8 cellular contexts compared by ENCODE assay signal in genomic region chr14:91349481-91350074, GRCh38.
DNase-seq lines count a peak whose midpoint lies in the region; ATAC-seq, FAIRE-seq and TF ChIP-seq lines count a peak whose summit lies in the region.

No MANE protein-coding gene starts in this region.

- peak overlapping the region; percentile 94 for H3K27ac Mint-ChIP-seq in CD8-positive, alpha-beta T cell

- no peaks in the 10 kb centered on the region for H3K79me2 ChIP-seq in hepatocyte

- no peak overlapping the region for H3K9ac ChIP-seq in SK-N-MC (ENCODE audit: insufficient read length)

- no peaks in the 10 kb centered on the region for H3K27me3 ChIP-seq in CD8-positive, alpha-beta T cell (ENCODE audit: insufficient read depth, low read length)
- no peaks in the 10 kb centered on the region for H3K27me3 ChIP-seq in bronchial epithelial cell (ENCODE audit: control insufficient read depth, insufficient read depth, low read length)
- no peaks in the 10 kb centered on the region for H3K27me3 ChIP-seq in hepatocyte

- no peak overlapping the region for H2AFZ ChIP-seq in hepatocyte

- peaks cover 84% of the 10 kb centered on the region for H3K4me1 ChIP-seq in CD8-positive, alpha-beta T cell (ENCODE audit: insufficient read depth, low read length)
- H3K4me1 ChIP-seq in hepatocyte (ENCODE audit: insufficient read depth) = peaks cover 10% of the 10 kb centered on the region

- peaks cover 84% of the 10 kb centered on the region for H3K4me1 Mint-ChIP-seq in CD8-positive, alpha-beta T cell (ENCODE audit: low read depth)

- H3K4me3 Mint-ChIP-seq in CD8-positive, alpha-beta T cell = peak overlapping the region; percentile 86

- no peaks in the 10 kb centered on the region for H3K36me3 ChIP-seq in CD8-positive, alpha-beta T cell (ENCODE audit: insufficient read depth, low read length)
- H3K36me3 ChIP-seq in SK-N-MC (ENCODE audit: insufficient read depth, low read length) = no peaks in the 10 kb centered on the region
- H3K36me3 ChIP-seq in bronchial epithelial cell (ENCODE audit: control insufficient read depth, insufficient read depth, low read length) = peaks cover 2% of the 10 kb centered on the region
- no peaks in the 10 kb centered on the region for H3K36me3 ChIP-seq in hepatocyte (replicated peaks; ENCODE audit: insufficient read depth, low read depth)

- no peaks in the 10 kb centered on the region for H4K20me1 ChIP-seq in hepatocyte (ENCODE audit: insufficient read depth, poor library complexity, severe bottlenecking)

- no peak overlapping the region for H3K4me3 ChIP-seq in CD8-positive, alpha-beta T cell (ENCODE audit: low read depth, low read length)
- H3K4me3 ChIP-seq in SK-N-MC (no peak overlapping the region), bronchial epithelial cell (ENCODE audit: low read depth, low read length) (no peak overlapping the region), hepatocyte (no peak overlapping the region)

- H3K9me3 Mint-ChIP-seq in CD8-positive, alpha-beta T cell = no peaks in the 10 kb centered on the region

- H3K27me3 Mint-ChIP-seq in CD8-positive, alpha-beta T cell (ENCODE audit: low read depth) = no peaks in the 10 kb centered on the region

- H3K4me2 ChIP-seq in hepatocyte = no peak overlapping the region

- POLR2A ChIA-PET in CD8-positive, alpha-beta T cell (lab: Charles Lee) = interaction anchor here (0.7 to 3.6 kb wide), 14 partner anchors 8 to 69 kb away, joined by 3 to 28 read pairs (median 6); no protein-coding TSS in a partner anchor

- intact Hi-C loops in CD8-positive, alpha-beta T cell (cut with DNase I, micrococcal nuclease) = loop anchor here (1.0 to 2.0 kb wide), 4 partner anchors 17 to 69 kb away; no protein-coding TSS in a partner anchor

- H3K9me3 ChIP-seq in CD8-positive, alpha-beta T cell (ENCODE audit: low read length) = no peaks in the 10 kb centered on the region
- H3K9me3 ChIP-seq in SK-N-MC (ENCODE audit: low read depth, low read length) = no peaks in the 10 kb centered on the region
- H3K9me3 ChIP-seq in hepatocyte (ENCODE audit: low read depth) = no peaks in the 10 kb centered on the region

- no peak for FAIRE-seq in bronchial epithelial cell (lab: Jason Lieb, UNC)

- peak overlapping the region; percentile 39 for H3K27ac ChIP-seq in CD8-positive, alpha-beta T cell (ENCODE audit: low read depth, low read length)
- H3K27ac ChIP-seq in SK-N-MC = peak overlapping the region; percentile 58; the same call in 1 of the 2 replicates
- H3K27ac ChIP-seq in hepatocyte = no peak overlapping the region

- ATAC-seq in CD8-positive, alpha-beta T cell = peak; percentile 59
- peak; percentile 51 for ATAC-seq in GM21717 (IDR thresholded peaks at IDR 0.05; ENCODE audit: unreplicated experiment)

- CTCF ChIA-PET in CD8-positive, alpha-beta T cell (lab: Charles Lee) = interaction anchor here (0.8 to 14.1 kb wide), 11 partner anchors 11 to 68 kb away, joined by 3 to 163 read pairs (median 4); partner anchors contain the start of gene CCDC88C

- 89% methylated on average over 10 of the region's 10 CpGs for WGBS in hepatocyte (ENCODE audit: low lambda C conversion rate, missing lambda C conversion rate)

- H3K36me3 Mint-ChIP-seq in CD8-positive, alpha-beta T cell = peaks cover 43% of the 10 kb centered on the region

- no peak for TF ChIP-seq CTCF in CD8-positive, alpha-beta T cell (IDR thresholded peaks at IDR 0.05)
- TF ChIP-seq CTCF in bronchial epithelial cell (IDR thresholded peaks at IDR 0.05; ENCODE audit: insufficient read depth, low read length, severe bottlenecking) = no peak
- no peak for TF ChIP-seq CTCF in hepatocyte (IDR thresholded peaks at IDR 0.05; ENCODE audit: poor library complexity)

- H3K9me2 ChIP-seq in hepatocyte (replicated peaks; ENCODE audit: insufficient read depth) = no peaks in the 10 kb centered on the region

- DNase-seq in CD8-positive, alpha-beta T cell = peak in 4 of 7 experiments; percentile 40 to 80 (median 62)
- DNase-seq in SK-N-MC (ENCODE audit: low read depth, low spot score) (no peak), bronchial epithelial cell (ENCODE audit: low read depth) (peak; percentile 52), hepatocyte (ENCODE audit: low spot score) (no peak), D341Med (ENCODE audit: low spot score) (no peak), LoVo (ENCODE audit: low spot score) (no peak)
- peak; percentile 71 to 73 for DNase-seq in stimulated activated CD8-positive, alpha-beta memory T cell treated with anti-CD3 and anti-CD28 coated beads, Interleukin-7, amount 100 ng/mL, for 4 hours (ENCODE audit: low read depth in 2 of 2)

Comparison
In these comparisons a context has a peak if more than half of its experiments do, and no peak if none do; other contexts are left out.
1. DNase-seq: peak in CD8-positive, alpha-beta T cell (4 of 7), bronchial epithelial cell (single experiment) and stimulated activated CD8-positive, alpha-beta memory T cell treated with anti-CD3 and anti-CD28 coated beads, Interleukin-7, amount 100 ng/mL, for 4 hours (2 of 2); none in SK-N-MC (single experiment), hepatocyte (single experiment), D341Med (single experiment) and LoVo (single experiment).